In genomic region chr3:170469151-170470062, GRCh38 we compare ENCODE assay signal across 12 cellular contexts. TPM values are rescaled to one million over a fixed set of nuclear protein-coding genes. Genes with fewer than 3 reads are reported as not detected.
DNase-seq lines count a peak whose midpoint lies in the region; ATAC-seq and TF ChIP-seq lines count a peak whose summit lies in the region.
"Had no signal": no experiment of that assay in that cellular context is flagged by ENCODE, and none has a peak within 500 bp of the region (broad histone marks: within the 10 kb centered on the region; RNA-seq: fewer than 3 reads in every experiment).

No MANE protein-coding gene starts in this region.

- H3K27me3 ChIP-seq in hepatocyte (no peaks in the 10 kb centered on the region), heart left ventricle (no peaks in the 10 kb centered on the region)

- no peak overlapping the region for H2AFZ ChIP-seq in hepatocyte

- H3K36me3 Mint-ChIP-seq in WTC11, result no peaks in the 10 kb centered on the region
- H3K36me3 Mint-ChIP-seq: CD8-positive, alpha-beta T cell; naive B cell had no signal

- POLR2A ChIA-PET in WTC11 (lab: Charles Lee), result no interaction called here

- no peak overlapping the region for H3K4me2 ChIP-seq in hepatocyte

- WGBS in hepatocyte (ENCODE audit: low lambda C conversion rate, missing lambda C conversion rate), result 54% methylated on average over 5 of the region's 5 CpGs
- WGBS in heart left ventricle, 4 donors, result 65 to 70% (median 68%) methylated on average over 5 of the region's 5 CpGs

- DNase-seq in stimulated activated naive CD8-positive, alpha-beta T cell treated with anti-CD3 and anti-CD28 coated beads, Interleukin-15, Interleukin-2, amounts not matched to agents 100 U/mL and 50 U/mL, for 24 hours, result no peak
- no peak for DNase-seq in stimulated activated naive CD8-positive, alpha-beta T cell treated with anti-CD3 and anti-CD28 coated beads, Interleukin-15, amount 100 ng/mL, for 72 hours
- peak; percentile 86 for DNase-seq in NCI-H774 (lab: John Stamatoyannopoulos, UW)
- peak; percentile 37 for DNase-seq in hepatocyte (ENCODE audit: low spot score)
- DNase-seq in Ammon's horn (ENCODE audit: low spot score), result no peak
- DNase-seq in cerebellum (ENCODE audit: low spot score), result no peak
- no peak for DNase-seq in heart left ventricle
- DNase-seq in WTC11 (ENCODE audit: low spot score), result no peak
- DNase-seq: activated naive CD4-positive, alpha-beta T cell treated with anti-CD3 and anti-CD28 coated beads for 36 hours; CD8-positive, alpha-beta T cell; MM.1S; naive B cell had no signal

- H3K79me2 ChIP-seq in hepatocyte, result no peaks in the 10 kb centered on the region

- ATAC-seq in stimulated activated naive CD8-positive, alpha-beta T cell treated with anti-CD3 and anti-CD28 coated beads, Interleukin-15, Interleukin-2, amounts not matched to agents 100 U/mL and 50 U/mL, for 24 hours, result peak; percentile 78
- no peak for ATAC-seq in stimulated activated naive CD8-positive, alpha-beta T cell treated with anti-CD3 and anti-CD28 coated beads, Interleukin-15, amount 100 ng/mL, for 72 hours
- ATAC-seq in heart left ventricle (no peak), WTC11 (no peak)
- ATAC-seq: CD8-positive, alpha-beta T cell had no signal

- H3K4me1 ChIP-seq in hepatocyte (ENCODE audit: insufficient read depth) (peaks cover 26% of the 10 kb centered on the region), heart left ventricle (no peaks in the 10 kb centered on the region)

- H3K27ac Mint-ChIP-seq in stimulated activated naive CD8-positive, alpha-beta T cell treated with anti-CD3 and anti-CD28 coated beads, Interleukin-15, amount 100 ng/mL, for 72 hours, result no peak overlapping the region
- H3K27ac Mint-ChIP-seq in WTC11, result no peak overlapping the region
- H3K27ac Mint-ChIP-seq: activated naive CD4-positive, alpha-beta T cell treated with anti-CD3 and anti-CD28 coated beads for 36 hours; CD8-positive, alpha-beta T cell; naive B cell had no signal

- no peaks in the 10 kb centered on the region for H4K20me1 ChIP-seq in hepatocyte (ENCODE audit: insufficient read depth, poor library complexity, severe bottlenecking)

- no peaks in the 10 kb centered on the region for H3K9me2 ChIP-seq in hepatocyte (replicated peaks; ENCODE audit: insufficient read depth)

- H3K4me3 Mint-ChIP-seq in stimulated activated naive CD8-positive, alpha-beta T cell treated with anti-CD3 and anti-CD28 coated beads, Interleukin-15, amount 100 ng/mL, for 72 hours, result no peak overlapping the region
- H3K4me3 Mint-ChIP-seq in WTC11, result no peak overlapping the region
- H3K4me3 Mint-ChIP-seq: activated naive CD4-positive, alpha-beta T cell treated with anti-CD3 and anti-CD28 coated beads for 36 hours; CD8-positive, alpha-beta T cell; naive B cell had no signal

- TF ChIP-seq CTCF in hepatocyte (IDR thresholded peaks at IDR 0.05; ENCODE audit: poor library complexity) (no peak), heart left ventricle (IDR thresholded peaks at IDR 0.05) (no peak), WTC11 (IDR thresholded peaks at IDR 0.05) (no peak)

- H3K9me3 ChIP-seq in hepatocyte (ENCODE audit: low read depth), result no peaks in the 10 kb centered on the region
- no peaks in the 10 kb centered on the region for H3K9me3 ChIP-seq in heart left ventricle

- peak overlapping the region; percentile 72 for H3K27ac ChIP-seq in hepatocyte
- no peak overlapping the region for H3K27ac ChIP-seq in heart left ventricle

- H3K9me3 Mint-ChIP-seq in stimulated activated naive CD8-positive, alpha-beta T cell treated with anti-CD3 and anti-CD28 coated beads, Interleukin-15, amount 100 ng/mL, for 72 hours, result no peaks in the 10 kb centered on the region
- no peaks in the 10 kb centered on the region for H3K9me3 Mint-ChIP-seq in WTC11
- H3K9me3 Mint-ChIP-seq: activated naive CD4-positive, alpha-beta T cell treated with anti-CD3 and anti-CD28 coated beads for 36 hours; CD8-positive, alpha-beta T cell; naive B cell had no signal

- no peaks in the 10 kb centered on the region for H3K4me1 Mint-ChIP-seq in stimulated activated naive CD8-positive, alpha-beta T cell treated with anti-CD3 and anti-CD28 coated beads, Interleukin-15, amount 100 ng/mL, for 72 hours
- H3K4me1 Mint-ChIP-seq in WTC11, result peaks cover 42% of the 10 kb centered on the region
- H3K4me1 Mint-ChIP-seq: naive B cell had no signal

- H3K27me3 Mint-ChIP-seq in stimulated activated naive CD8-positive, alpha-beta T cell treated with anti-CD3 and anti-CD28 coated beads, Interleukin-15, amount 100 ng/mL, for 72 hours, result peaks cover 36% of the 10 kb centered on the region
- H3K27me3 Mint-ChIP-seq in WTC11 (ENCODE audit: low read depth), result no peaks in the 10 kb centered on the region

- no peaks in the 10 kb centered on the region for H3K36me3 ChIP-seq in hepatocyte (replicated peaks; ENCODE audit: insufficient read depth, low read depth)
- no peaks in the 10 kb centered on the region for H3K36me3 ChIP-seq in heart left ventricle

- H3K4me3 ChIP-seq in hepatocyte, result no peak overlapping the region
- H3K4me3 ChIP-seq in heart left ventricle, result no peak overlapping the region

- intact Hi-C loops in heart left ventricle (cut with DNase I), result no loop called here

- no peak for TF ChIP-seq POLR2A in heart left ventricle (IDR thresholded peaks at IDR 0.05)

- CTCF ChIA-PET in WTC11 (lab: Charles Lee), result interaction anchor here (0.6 to 1.5 kb wide), 3 partner anchors 73 to 390 kb away, joined by 3 to 5 read pairs (median 4); no protein-coding TSS in a partner anchor

TF ChIP-seq in WTC11, 78 proteins besides CTCF, POLR2A, EP300 and RAD21 (continues in another document):
- TF ChIP-seq JAZF1 (CRISPR knock-in tag; IDR thresholded peaks at IDR 0.05), result no peak
- TF ChIP-seq MAX (CRISPR knock-in tag; IDR thresholded peaks at IDR 0.05), result no peak
- TF ChIP-seq PRRX2 (CRISPR knock-in tag; IDR thresholded peaks at IDR 0.05), result no peak
- TF ChIP-seq ZNF317 (CRISPR knock-in tag; IDR thresholded peaks at IDR 0.05; ENCODE audit: borderline replicate concordance, low read depth), result no peak
- no peak for TF ChIP-seq IRF1 (CRISPR knock-in tag; IDR thresholded peaks at IDR 0.05)
- no peak for TF ChIP-seq ZNF671 (CRISPR knock-in tag; IDR thresholded peaks at IDR 0.05)
- TF ChIP-seq USF2 (CRISPR knock-in tag; IDR thresholded peaks at IDR 0.05), result no peak
- TF ChIP-seq ATF1 (CRISPR knock-in tag; IDR thresholded peaks at IDR 0.05), result no peak
- no peak for TF ChIP-seq NFATC4 (CRISPR knock-in tag; IDR thresholded peaks at IDR 0.05)
- no peak for TF ChIP-seq NR2C2 (CRISPR knock-in tag; IDR thresholded peaks at IDR 0.05)
- TF ChIP-seq ZNF396 (CRISPR knock-in tag; IDR thresholded peaks at IDR 0.05; ENCODE audit: borderline replicate concordance), result no peak
- TF ChIP-seq ZNF121 (CRISPR knock-in tag; IDR thresholded peaks at IDR 0.05), result no peak
- no peak for TF ChIP-seq CREM (CRISPR knock-in tag; IDR thresholded peaks at IDR 0.05)
- TF ChIP-seq E2F5 (CRISPR knock-in tag; IDR thresholded peaks at IDR 0.05), result no peak
- no peak for TF ChIP-seq CDX4 (CRISPR knock-in tag; IDR thresholded peaks at IDR 0.05; ENCODE audit: borderline replicate concordance)
- no peak for TF ChIP-seq GTF2I (CRISPR knock-in tag; conservative IDR thresholded peaks at IDR 0.05)

RNA-seq across cellular contexts. Expression of gene CLDN11, which starts 50.7 kb away (rescaled TPM):
- total RNA-seq in hepatocyte, result 21.9 and 29.5 TPM in 2 replicates
- polyA plus RNA-seq in hepatocyte, result 6.1 and 7.7 TPM in 2 replicates
- 39.6 TPM for total RNA-seq in cerebellum
- 10 to 100 TPM in 1 of 9 donors, 1 to 10 TPM in 8; 1.5 to 12.5 (median 3.8) TPM for total RNA-seq in heart left ventricle
- polyA plus RNA-seq in heart left ventricle, result 1 to 10 TPM; 1.8 to 2.2 TPM
- total RNA-seq in WTC11 (2021), result 12.1 to 12.6 TPM (median 12.5 TPM) in 3 replicates
- total RNA-seq: activated naive CD4-positive, alpha-beta T cell treated with anti-CD3 and anti-CD28 coated beads for 36 hours; CD8-positive, alpha-beta T cell had no signal

Comparison
In these comparisons a context has a peak if more than half of its experiments do, and no peak if none do; other contexts are left out.
1. DNase-seq: peak in NCI-H774 (single experiment) and hepatocyte (single experiment); none in stimulated activated naive CD8-positive, alpha-beta T cell treated with anti-CD3 and anti-CD28 coated beads, Interleukin-15, Interleukin-2, amounts not matched to agents 100 U/mL and 50 U/mL, for 24 hours (single experiment), stimulated activated naive CD8-positive, alpha-beta T cell treated with anti-CD3 and anti-CD28 coated beads, Interleukin-15, amount 100 ng/mL, for 72 hours (0 of 2), Ammon's horn (single experiment), cerebellum (single experiment), heart left ventricle (0 of 5) and WTC11 (single experiment).